9 cellular contexts compared by ENCODE assay signal in the genomic region with DNA sequence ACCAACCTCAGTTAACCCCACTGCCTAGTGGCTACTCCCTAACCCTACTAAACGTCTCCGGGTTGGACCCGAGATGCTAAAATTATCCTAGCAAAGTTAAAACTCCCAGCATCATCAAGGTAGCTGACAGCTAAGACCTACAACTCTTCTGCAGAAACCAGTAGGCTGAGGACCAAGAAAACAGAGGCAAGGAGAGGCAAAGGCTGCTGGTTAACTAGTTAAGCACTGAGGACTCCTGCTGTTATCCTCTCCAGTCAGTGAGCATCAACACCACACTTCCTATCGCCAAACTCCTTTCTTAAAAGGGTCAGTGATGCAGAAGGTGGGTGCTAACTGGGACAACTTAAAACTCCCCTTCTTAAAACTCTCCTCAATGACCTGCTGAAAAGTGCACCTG. TPM values are rescaled to one million over a fixed set of nuclear protein-coding genes. Genes with fewer than 3 reads are reported as not detected.
DNase-seq lines count a peak whose midpoint lies in the region; ATAC-seq and TF ChIP-seq lines count a peak whose summit lies in the region.
"Had no signal": no experiment of that assay in that cellular context is flagged by ENCODE, and none has a peak within 500 bp of the region (broad histone marks: within the 10 kb centered on the region; RNA-seq: fewer than 3 reads in every experiment).

No MANE protein-coding gene starts in this region.

- no peaks in the 10 kb centered on the region for H3K27me3 Mint-ChIP-seq in CD4-positive, alpha-beta memory T cell
- H3K27me3 Mint-ChIP-seq in natural killer cell treated with Interleukin-12 subunit alpha and Interleukin-12 subunit beta and Interleukin-15 and Interleukin-18, amount 100 ng/mL, for 72 hours, result no peaks in the 10 kb centered on the region

- H3K9me3 Mint-ChIP-seq in CD4-positive, alpha-beta memory T cell, result no peaks in the 10 kb centered on the region
- H3K9me3 Mint-ChIP-seq in natural killer cell treated with Interleukin-12 subunit alpha and Interleukin-12 subunit beta and Interleukin-15 and Interleukin-18, amount 100 ng/mL, for 72 hours, result no peaks in the 10 kb centered on the region

- H3K36me3 ChIP-seq in CD4-positive, alpha-beta memory T cell (ENCODE audit: insufficient read depth, low read length), result no peaks in the 10 kb centered on the region
- H3K36me3 ChIP-seq in Loucy (ENCODE audit: insufficient read depth, low read length), result no peaks in the 10 kb centered on the region

- peak overlapping the region; percentile 43 for H3K27ac ChIP-seq in CD4-positive, alpha-beta memory T cell (ENCODE audit: low read depth, low read length)

- peak overlapping the region; percentile 93 to 100 (median 98) for H3K4me3 Mint-ChIP-seq in CD4-positive, alpha-beta memory T cell
- peak overlapping the region; percentile 99 for H3K4me3 Mint-ChIP-seq in natural killer cell treated with Interleukin-12 subunit alpha and Interleukin-12 subunit beta and Interleukin-15 and Interleukin-18, amount 100 ng/mL, for 72 hours

- POLR2A ChIA-PET in CD4-positive, alpha-beta memory T cell (lab: Charles Lee; ENCODE audit: partially characterized antibody), result interaction anchor here (1.2 to 11.1 kb wide), 9 partner anchors 9 to 82 kb away, joined by 3 to 238 read pairs (median 9); no protein-coding TSS in a partner anchor

- no peaks in the 10 kb centered on the region for H3K9me2 ChIP-seq in Loucy (replicated peaks; ENCODE audit: low read depth, low read length)

- no peaks in the 10 kb centered on the region for H3F3A ChIP-seq in Loucy (ENCODE audit: low read depth)

- CTCF ChIA-PET in CD4-positive, alpha-beta memory T cell (lab: Charles Lee; ENCODE audit: partially characterized antibody), result interaction anchor here (0.9 to 4.0 kb wide), 9 partner anchors 22 to 141 kb away, joined by 3 to 17 read pairs (median 5); no protein-coding TSS in a partner anchor

- H3K4me3 ChIP-seq in CD4-positive, alpha-beta memory T cell (ENCODE audit: low read length in 2 of 2), result peak overlapping the region; percentile 72 to 96
- peak overlapping the region; percentile 83 for H3K4me3 ChIP-seq in Loucy (ENCODE audit: low read length, poor library complexity, severe bottlenecking)
- H3K4me3 ChIP-seq in cardiac fibroblast (replicated peaks in 1 of 2; ENCODE audit: low read depth in 2 of 2, low read length in 2 of 2), result peak overlapping the region; percentile 73 to 81

- DNase-seq in CD4-positive, alpha-beta memory T cell, result no peak
- DNase-seq in cardiac fibroblast (ENCODE audit: low read depth in 2 of 2) (peak in 1 of 2 donors; percentile 21), GM13976 (ENCODE audit: low spot score) (no peak), NCI-H524 treated with DMSO at 0.1 percent for 48 hours (lab: John Stamatoyannopoulos, UW) (no peak)
- no peak for DNase-seq in natural killer cell treated with Interleukin-12 subunit alpha and Interleukin-12 subunit beta and Interleukin-15 and Interleukin-18, amount 100 ng/mL, for 72 hours (ENCODE audit: low spot score)

- H3K27ac Mint-ChIP-seq in CD4-positive, alpha-beta memory T cell, result peak overlapping the region; percentile 63 to 96 (median 93)
- H3K27ac Mint-ChIP-seq in natural killer cell treated with Interleukin-12 subunit alpha and Interleukin-12 subunit beta and Interleukin-15 and Interleukin-18, amount 100 ng/mL, for 72 hours, result peak overlapping the region; percentile 85 to 98

- H3K4me1 ChIP-seq in CD4-positive, alpha-beta memory T cell (ENCODE audit: insufficient read depth, low read length), result peaks cover 58% of the 10 kb centered on the region
- H3K4me1 ChIP-seq in Loucy (ENCODE audit: insufficient read depth, low read length, poor library complexity, severe bottlenecking), result peaks cover 52% of the 10 kb centered on the region

- H3K27me3 ChIP-seq in CD4-positive, alpha-beta memory T cell (ENCODE audit: insufficient read depth, low read length), result no peaks in the 10 kb centered on the region
- no peaks in the 10 kb centered on the region for H3K27me3 ChIP-seq in Loucy (ENCODE audit: insufficient read depth, low read length, poor library complexity, severe bottlenecking)
- H3K27me3 ChIP-seq: body of pancreas had no signal

- H3K4me2 ChIP-seq in Loucy (ENCODE audit: low read depth, low read length, poor library complexity, severe bottlenecking), result peak overlapping the region; percentile 86

- H3K36me3 Mint-ChIP-seq in CD4-positive, alpha-beta memory T cell, result peaks cover 10 to 27% of the 10 kb centered on the region in 2 donors
- H3K36me3 Mint-ChIP-seq in natural killer cell treated with Interleukin-12 subunit alpha and Interleukin-12 subunit beta and Interleukin-15 and Interleukin-18, amount 100 ng/mL, for 72 hours, result no peaks in the 10 kb centered on the region

- peaks cover 30% of the 10 kb centered on the region for H4K20me1 ChIP-seq in Loucy (ENCODE audit: insufficient read depth, low read length, poor library complexity, severe bottlenecking)

- intact Hi-C loops in CD4-positive, alpha-beta memory T cell (cut with micrococcal nuclease), result loop anchor here (2.0 to 5.0 kb wide), 3 partner anchors 21 to 168 kb away; no protein-coding TSS in a partner anchor

- in situ Hi-C loops in GM13976 (cut with MboI; ENCODE audit: low sequenced_read_pairs, unreplicated experiment), result no loop called here

- H2AFZ ChIP-seq in Loucy (ENCODE audit: low read length), result no peak overlapping the region

- H3K9me3 ChIP-seq in CD4-positive, alpha-beta memory T cell (ENCODE audit: control insufficient read depth in 1 of 2, low read length in 2 of 2), result no peaks in the 10 kb centered on the region
- no peaks in the 10 kb centered on the region for H3K9me3 ChIP-seq in Loucy (ENCODE audit: insufficient read depth, low read depth, low read length)
- H3K9me3 ChIP-seq: body of pancreas had no signal

- peak overlapping the region; percentile 93 for H3K9ac ChIP-seq in Loucy (ENCODE audit: low read depth, low read length, poor library complexity, severe bottlenecking)

- ATAC-seq in natural killer cell treated with Interleukin-12 subunit alpha and Interleukin-12 subunit beta and Interleukin-15 and Interleukin-18, amount 100 ng/mL, for 72 hours, result no peak
- ATAC-seq in GM19351 (IDR thresholded peaks at IDR 0.05; ENCODE audit: unreplicated experiment) (no peak), HG02885 (IDR thresholded peaks at IDR 0.05; ENCODE audit: poor library complexity, unreplicated experiment) (no peak)
- ATAC-seq: body of pancreas had no signal

- no peak for TF ChIP-seq CTCF in Loucy (conservative IDR thresholded peaks at IDR 0.05; ENCODE audit: low read length)
- no peak for TF ChIP-seq CTCF in cardiac fibroblast (IDR thresholded peaks at IDR 0.05; ENCODE audit: low read depth, low read length)
- TF ChIP-seq CTCF in GM13976 (IDR thresholded peaks at IDR 0.05; ENCODE audit: borderline replicate concordance, control extremely low read depth, extremely low read depth, insufficient read depth, missing control alignments), result no peak

- peaks cover 47 to 86% (median 56%) of the 10 kb centered on the region in 4 donors for H3K4me1 Mint-ChIP-seq in CD4-positive, alpha-beta memory T cell
- peaks cover 66 to 70% of the 10 kb centered on the region in 2 donors for H3K4me1 Mint-ChIP-seq in natural killer cell treated with Interleukin-12 subunit alpha and Interleukin-12 subunit beta and Interleukin-15 and Interleukin-18, amount 100 ng/mL, for 72 hours (ENCODE audit: low read depth in 2 of 2)

- H3K79me2 ChIP-seq in Loucy (ENCODE audit: insufficient read depth, low read length), result peaks cover 65% of the 10 kb centered on the region

RNA-seq across cellular contexts. Expression of gene TRERF1, which starts 1.8 kb away (rescaled TPM):
- total RNA-seq in CD4-positive, alpha-beta memory T cell, result 10 to 100 TPM; 25.9 to 28.3 TPM
- polyA plus RNA-seq in CD4-positive, alpha-beta memory T cell, result 1 to 10 TPM; 1.1 to 8.8 TPM
- total RNA-seq in natural killer cell treated with Interleukin-12 subunit alpha and Interleukin-12 subunit beta and Interleukin-15 and Interleukin-18, amount 100 ng/mL, for 72 hours, result 10 to 100 TPM; 33.2 to 35.3 TPM
